Comparison of ENCODE assay signal across 8 cellular contexts in genomic region chr17:29760771-29761682, GRCh38.
A peak's percentile ranks its signal among the peaks of the same experiment; 100 is the strongest.
DNase-seq lines count a peak whose midpoint lies in the region; ATAC-seq and TF ChIP-seq lines count a peak whose summit lies in the region.

No MANE protein-coding gene starts in this region.

- H3K9me3 ChIP-seq in PC-9 (ENCODE audit: insufficient read depth, low read depth) (no peaks in the 10 kb centered on the region), esophagus squamous epithelium (no peaks in the 10 kb centered on the region)

- WGBS in esophagus squamous epithelium, 2 donors: 2 to 8% methylated on average over 11 of the region's 85 CpGs

- H3K4me3 ChIP-seq in AG09309 (ENCODE audit: control insufficient read depth, low read depth, low read length): peak overlapping the region; percentile 43
- peak overlapping the region; percentile 95 for H3K4me3 ChIP-seq in PC-9
- H3K4me3 ChIP-seq in esophagus squamous epithelium: peak overlapping the region; percentile 61 to 81 (median 70)

- peaks cover 12% of the 10 kb centered on the region for H3K4me1 ChIP-seq in PC-9 (replicated peaks; ENCODE audit: insufficient read depth)
- peaks cover 0 to 35% (median 0%) of the 10 kb centered on the region in 3 donors for H3K4me1 ChIP-seq in esophagus squamous epithelium

- no peaks in the 10 kb centered on the region for H4K20me1 ChIP-seq in PC-9 (ENCODE audit: insufficient read depth)

- peaks cover 15% of the 10 kb centered on the region for H3K79me2 ChIP-seq in PC-9 (ENCODE audit: low read depth)

- TSS peak; percentile 67 for BruUV-seq in PC-9 (replicated peaks; lab: Mats Ljungman, UMichigan)

- peak overlapping the region; percentile 58 for H3K27ac ChIP-seq in PC-9
- peak overlapping the region; percentile 75 to 87 (median 86) for H3K27ac ChIP-seq in esophagus squamous epithelium

- intact Hi-C loops in PC-9 (cut with micrococcal nuclease; ENCODE audit: unreplicated experiment): loop anchor here (1.0 kb wide), 3 partner anchors 51 to 122 kb away; no protein-coding TSS in a partner anchor
- intact Hi-C loops in esophagus squamous epithelium (cut with DNase I): no loop called here

- peak in 3 of 4 donors; percentile 32 to 84 (median 70) for TF ChIP-seq POLR2A in esophagus squamous epithelium (IDR thresholded peaks at IDR 0.05)

- H3K9me2 ChIP-seq in PC-9 (ENCODE audit: insufficient read depth): no peaks in the 10 kb centered on the region

- peak overlapping the region; percentile 88 for H3K4me2 ChIP-seq in PC-9

- no peaks in the 10 kb centered on the region for H3K27me3 ChIP-seq in PC-9 (ENCODE audit: insufficient read depth, low read depth)
- H3K27me3 ChIP-seq in esophagus squamous epithelium: no peaks in the 10 kb centered on the region

- POLR2A ChIA-PET in PC-9 (lab: Charles Lee; ENCODE audit: unreplicated experiment): interaction anchor here (0.6 to 0.7 kb wide), 3 partner anchors 12 to 133 kb away, joined by 3 to 6 read pairs (median 5); no protein-coding TSS in a partner anchor

- CTCF ChIA-PET in PC-9 (lab: Charles Lee): interaction anchor here (0.6 kb wide), 2 partner anchors 18 to 702 kb away, joined by 3 to 5 read pairs; no protein-coding TSS in a partner anchor

- TF ChIP-seq CTCF in AG09309 (IDR thresholded peaks at IDR 0.05; ENCODE audit: control insufficient read depth, insufficient read depth, low read depth, low read length, missing control alignments) (no peak), PC-9 (conservative IDR thresholded peaks at IDR 0.05) (no peak), esophagus squamous epithelium (IDR thresholded peaks at IDR 0.05) (peak in 1 of 6 experiments; percentile 10)

- DNase-seq in AG09309 (ENCODE audit: low read depth) (no peak), GM19238 (ENCODE audit: insufficient read length, low spot score) (peak; percentile 81), PC-9 (peak; percentile 65 to 85), esophagus squamous epithelium (lab: John Stamatoyannopoulos, UW) (peak; percentile 43), myocyte (ENCODE audit: low read depth) (peak; percentile 88)
- peak; percentile 93 to 96 for DNase-seq in activated T-cell treated with anti-CD3 and anti-CD28 coated beads, Interleukin-2, amount 50 U/mL, for 48 hours
- DNase-seq in stimulated activated CD8-positive, alpha-beta memory T cell treated with anti-CD3 and anti-CD28 coated beads, Interleukin-7, amount 100 ng/mL, for 24 hours (ENCODE audit: low read depth): peak; percentile 79

- peak; percentile 75 for ATAC-seq in HG03439 (IDR thresholded peaks at IDR 0.05; ENCODE audit: unreplicated experiment)

- H3K36me3 ChIP-seq in PC-9 (ENCODE audit: low read depth) (no peaks in the 10 kb centered on the region), esophagus squamous epithelium (peaks cover 0 to 6% (median 0%) of the 10 kb centered on the region in 3 donors)

- peaks cover 34% of the 10 kb centered on the region for H3F3A ChIP-seq in PC-9 (ENCODE audit: insufficient read depth, low read depth)

- H2AFZ ChIP-seq in PC-9: peak overlapping the region; percentile 88

Comparison
In these comparisons a context has a peak if more than half of its experiments do, and no peak if none do; other contexts are left out.
1. H3K4me3 ChIP-seq: peak in every context shown above with its lines; median percentile 95 in PC-9; 70 in esophagus squamous epithelium; 43 in AG09309.